ENCODE assay signal across 20 cellular contexts in the genomic region with DNA sequence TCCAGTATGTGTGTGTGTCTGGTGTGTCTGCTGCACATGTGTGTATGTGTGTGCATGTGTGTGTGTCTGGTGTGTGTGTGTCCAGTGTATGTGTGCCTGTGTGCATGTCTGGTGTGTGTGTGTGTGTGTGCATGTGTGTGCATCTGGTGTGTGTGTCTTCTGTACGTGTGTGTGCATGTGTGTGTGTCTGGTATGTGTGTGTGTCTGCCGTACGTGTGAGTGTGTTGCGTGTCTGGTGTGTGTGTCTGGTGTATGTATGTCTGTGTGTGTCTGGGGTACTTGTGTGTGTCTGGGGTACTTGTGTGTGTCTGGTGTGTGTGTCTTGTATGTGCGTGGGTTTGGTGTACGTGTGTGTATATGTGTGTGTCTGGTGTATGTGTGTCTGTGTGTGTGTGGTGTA.
A peak's percentile ranks its signal among the peaks of the same experiment; 100 is the strongest.
DNase-seq lines count a peak whose midpoint lies in the region; ATAC-seq, FAIRE-seq and TF ChIP-seq lines count a peak whose summit lies in the region.
"Had no signal": no experiment of that assay in that cellular context is flagged by ENCODE, and none has a peak within 500 bp of the region (broad histone marks: within the 10 kb centered on the region; RNA-seq: fewer than 3 reads in every experiment).

No MANE protein-coding gene starts in this region.

- no peaks in the 10 kb centered on the region for H3K27me3 Mint-ChIP-seq in natural killer cell treated with Interleukin-12 subunit alpha and Interleukin-12 subunit beta and Interleukin-15 and Interleukin-18, amount 100 ng/mL, for 72 hours
- H3K27me3 Mint-ChIP-seq: B cell had no signal

- H4K91ac ChIP-seq in H1 (replicated peaks; ENCODE audit: insufficient read length, low read length) (no peak overlapping the region), trophoblast cell (ENCODE audit: low read depth, low read length) (no peak overlapping the region)

- CTCF ChIA-PET in A549 (lab: Yijun Ruan, JAX) = no interaction called here
- CTCF ChIA-PET in H1 (lab: Charles Lee; ENCODE audit: partially characterized antibody) = interaction anchor here (0.7 kb wide), 1 partner anchor 21 kb away, joined by 3 read pairs; no protein-coding TSS in a partner anchor

- TF ChIP-seq RAD21 in A549 (conservative IDR thresholded peaks at IDR 0.05 in 1 of 2, IDR thresholded peaks at IDR 0.05 in 1 of 2) (no peak), H1 (IDR thresholded peaks at IDR 0.05 in 1 of 2, conservative IDR thresholded peaks at IDR 0.05 in 1 of 2; ENCODE audit: low read depth in 2 of 2, low read length in 2 of 2) (no peak)

- H3K79me1 ChIP-seq in H1 (ENCODE audit: low read depth, low read length) (0 out of 2 replicates have a peak, but pooled peaks cover 2% of the 10 kb centered on the region), trophoblast cell (ENCODE audit: low read length) (no peaks in the 10 kb centered on the region)

- H3K36me3 Mint-ChIP-seq in natural killer cell treated with Interleukin-12 subunit alpha and Interleukin-12 subunit beta and Interleukin-15 and Interleukin-18, amount 100 ng/mL, for 72 hours = no peaks in the 10 kb centered on the region
- H3K36me3 Mint-ChIP-seq: CD8-positive, alpha-beta T cell had no signal

- peaks cover 9% of the 10 kb centered on the region; the same call in 1 of the 2 replicates for H3K23me2 ChIP-seq in H1 (ENCODE audit: low read depth, low read length)

- FAIRE-seq in A549 (lab: Jason Lieb, UNC) = peak; percentile 28
- peak; percentile 88 for FAIRE-seq in HTR-8/SVneo (lab: Jason Lieb, UNC)
- FAIRE-seq in H1 (lab: Jason Lieb, UNC) = no peak
- FAIRE-seq: GM12878, GM19239, H54 had no signal

- DNase-seq in A549 (ENCODE audit: low read depth in 1 of 2, low spot score in 1 of 2) (no peak), HTR-8/SVneo (ENCODE audit: insufficient read length, low spot score) (no peak), H1 (ENCODE audit: low read depth in 1 of 2, low spot score in 2 of 2) (no peak), trophoblast cell (no peak), SW480 (ENCODE audit: low spot score) (no peak), Right ventricle myocardium inferior (ENCODE audit: missing footprints) (no peak)
- no peak for DNase-seq in natural killer cell treated with Interleukin-12 subunit alpha and Interleukin-12 subunit beta and Interleukin-15 and Interleukin-18, amount 100 ng/mL, for 72 hours (ENCODE audit: low spot score)
- DNase-seq: 8988T; Calu3; CD8-positive, alpha-beta T cell; DMS79 treated with DMSO at 0.1 percent for 48 hours; GM23248; HCEC 1CT; HFFc6 had no signal

- H3K79me2 ChIP-seq in H1 (ENCODE audit: control insufficient read depth in 1 of 2, insufficient read depth in 2 of 2, low read length in 2 of 2) (no peaks in the 10 kb centered on the region), trophoblast cell (ENCODE audit: control insufficient read depth, insufficient read depth, low read length, poor library complexity) (no peaks in the 10 kb centered on the region)

- H3K9ac ChIP-seq in H1 (replicated peaks in 1 of 4; ENCODE audit: extremely low read depth in 1 of 4, low read depth in 3 of 4, low read length in 3 of 4) = no peak overlapping the region; a peak in 1 of 7 replicates
- H3K9ac ChIP-seq in trophoblast cell (ENCODE audit: low read length) = no peak overlapping the region
- H3K9ac ChIP-seq: BLaER1 treated with 17β-estradiol and CSF1 and Interleukin-3, amounts not matched to agents 10 nM and 100 nM; GM23248 had no signal

- H2BK12ac ChIP-seq in H1 (ENCODE audit: low read depth, low read length) (no peak overlapping the region), trophoblast cell (ENCODE audit: low read length) (no peak overlapping the region)

- no peaks in the 10 kb centered on the region for H3K9me3 Mint-ChIP-seq in natural killer cell treated with Interleukin-12 subunit alpha and Interleukin-12 subunit beta and Interleukin-15 and Interleukin-18, amount 100 ng/mL, for 72 hours
- H3K9me3 Mint-ChIP-seq: CD8-positive, alpha-beta T cell had no signal

- peak overlapping the region; percentile 94 for H3K56ac ChIP-seq in H1 (replicated peaks; ENCODE audit: insufficient read length, low read depth, low read length)

- H2AK5ac ChIP-seq in H1 (ENCODE audit: low read depth, low read length) (no peak overlapping the region), trophoblast cell (ENCODE audit: low read length) (no peak overlapping the region)

- H2BK15ac ChIP-seq in H1 (ENCODE audit: low read length) = 0 out of 2 replicates have a peak overlapping the region, but pooled peaks have one; percentile 20

- H3K23ac ChIP-seq in H1 (ENCODE audit: insufficient read length) (no peak overlapping the region), trophoblast cell (ENCODE audit: low read length) (peak overlapping the region; percentile 80)

- H3K14ac ChIP-seq in H1 (ENCODE audit: insufficient read length) = no peak overlapping the region
- no peak overlapping the region for H3K14ac ChIP-seq in trophoblast cell (ENCODE audit: low read length)

- no peak overlapping the region for H3K4me3 ChIP-seq in A549
- H3K4me3 ChIP-seq in H1 (ENCODE audit: extremely low read depth in 1 of 4, insufficient read depth in 2 of 4, low read depth in 3 of 4, low read length in 4 of 4) = no peak overlapping the region
- peak overlapping the region; percentile 56 for H3K4me3 ChIP-seq in trophoblast cell (ENCODE audit: low read depth, low read length)
- H3K4me3 ChIP-seq: BLaER1 treated with 17β-estradiol and CSF1 and Interleukin-3, amounts not matched to agents 10 nM and 100 nM; GM12878; GM23248 had no signal

- H2AFZ ChIP-seq in H1 (ENCODE audit: low read length) (no peak overlapping the region), trophoblast cell (ENCODE audit: insufficient read depth, low read length, poor library complexity) (no peak overlapping the region)
- H2AFZ ChIP-seq: GM23248 had no signal

- intact Hi-C loops in Right ventricle myocardium inferior (cut with DNase I) = no loop called here

- H4K20me1 ChIP-seq in H1 (replicated peaks in 1 of 2; ENCODE audit: control insufficient read depth in 1 of 2, insufficient read depth in 2 of 2, low read length in 2 of 2) = peaks cover 0 to 3% of the 10 kb centered on the region in 2 experiments
- H4K20me1 ChIP-seq: BLaER1 treated with 17β-estradiol and CSF1 and Interleukin-3, amounts not matched to agents 10 nM and 100 nM had no signal

- no peak overlapping the region for H4K5ac ChIP-seq in H1 (ENCODE audit: insufficient read length, low read depth, low read length)

- ATAC-seq in A549 (no peak), Right ventricle myocardium inferior (no peak)
- ATAC-seq in activated CD4-positive, CD25-positive, alpha-beta regulatory T cell treated with anti-CD3 and anti-CD28 coated beads, Interleukin-2, amount 50 U/mL, for 24 hours = no peak
- ATAC-seq in natural killer cell treated with Interleukin-12 subunit alpha and Interleukin-12 subunit beta and Interleukin-15 and Interleukin-18, amount 100 ng/mL, for 72 hours = no peak
- ATAC-seq: CD8-positive, alpha-beta T cell; GM12878 had no signal

- no peak overlapping the region for H3K4me3 Mint-ChIP-seq in natural killer cell treated with Interleukin-12 subunit alpha and Interleukin-12 subunit beta and Interleukin-15 and Interleukin-18, amount 100 ng/mL, for 72 hours
- H3K4me3 Mint-ChIP-seq: B cell; CD8-positive, alpha-beta T cell; HFFc6 had no signal

- 0 out of 2 replicates have a peak overlapping the region, but pooled peaks have one; percentile 35 for H2BK5ac ChIP-seq in H1 (ENCODE audit: low read depth, low read length)
- H2BK5ac ChIP-seq in trophoblast cell (ENCODE audit: low read depth, low read length, poor library complexity) = no peak overlapping the region

- H3K4ac ChIP-seq in H1 (replicated peaks; ENCODE audit: insufficient read length, low read depth, low read length) (no peak overlapping the region), trophoblast cell (ENCODE audit: low read depth, low read length) (no peak overlapping the region)

- no peak overlapping the region for H2BK120ac ChIP-seq in H1 (replicated peaks; ENCODE audit: low read depth, low read length)
- H2BK120ac ChIP-seq in trophoblast cell (ENCODE audit: insufficient read depth, low read length, poor library complexity) = no peak overlapping the region

- TF ChIP-seq CTCF in A549 (IDR thresholded peaks at IDR 0.05) (no peak), H1 (IDR thresholded peaks at IDR 0.05; ENCODE audit: control extremely low read depth in 1 of 3, insufficient read depth in 1 of 3, low read depth in 1 of 3, low read length in 3 of 3) (no peak)

- POLR2A ChIA-PET in A549 (lab: Yijun Ruan, JAX) (no interaction called here), H1 (lab: Charles Lee; ENCODE audit: partially characterized antibody) (no interaction called here)

- H3K4me1 Mint-ChIP-seq in natural killer cell treated with Interleukin-12 subunit alpha and Interleukin-12 subunit beta and Interleukin-15 and Interleukin-18, amount 100 ng/mL, for 72 hours (ENCODE audit: low read depth in 2 of 2) = no peaks in the 10 kb centered on the region
- H3K4me1 Mint-ChIP-seq: B cell had no signal

- TF ChIP-seq EP300 in A549 (IDR thresholded peaks at IDR 0.05) (no peak), H1 (IDR thresholded peaks at IDR 0.05; ENCODE audit: borderline replicate concordance in 1 of 2, low read depth in 2 of 2, low read length in 2 of 2) (no peak)

- H3K27me3 ChIP-seq in H1 (replicated peaks in 1 of 4; ENCODE audit: control insufficient read depth in 3 of 4, extremely low read depth in 1 of 4, insufficient read depth in 3 of 4, low read length in 3 of 4) = no peaks in the 10 kb centered on the region; a peak in 1 of 7 replicates
- H3K27me3 ChIP-seq in trophoblast cell (ENCODE audit: insufficient read depth, low read length) = no peaks in the 10 kb centered on the region
- H3K27me3 ChIP-seq: BLaER1 treated with 17β-estradiol and CSF1 and Interleukin-3, amounts not matched to agents 10 nM and 100 nM had no signal

- no peak overlapping the region for H4K12ac ChIP-seq in trophoblast cell (ENCODE audit: low read depth, low read length)

- H4K8ac ChIP-seq in H1 (ENCODE audit: extremely low read depth, insufficient read depth, low read length) = no peak overlapping the region
- no peak overlapping the region for H4K8ac ChIP-seq in trophoblast cell (ENCODE audit: low read depth, low read length)

- H3K4me2 ChIP-seq in A549 = no peak overlapping the region
- no peak overlapping the region for H3K4me2 ChIP-seq in H1 (ENCODE audit: insufficient read depth in 1 of 2, low read depth in 2 of 2, low read length in 2 of 2)
- no peak overlapping the region for H3K4me2 ChIP-seq in trophoblast cell (ENCODE audit: low read length)
- H3K4me2 ChIP-seq: BLaER1 treated with 17β-estradiol and CSF1 and Interleukin-3, amounts not matched to agents 10 nM and 100 nM had no signal

- H3K36me3 ChIP-seq in H1 (ENCODE audit: control insufficient read depth in 2 of 4, insufficient read depth in 4 of 4, low read length in 3 of 4) = no peaks in the 10 kb centered on the region; a peak in 1 of 8 replicates
- H3K36me3 ChIP-seq in trophoblast cell (ENCODE audit: control insufficient read depth in 1 of 2, insufficient read depth in 2 of 2, low read length in 2 of 2) = no peaks in the 10 kb centered on the region
- H3K36me3 ChIP-seq: BLaER1 treated with 17β-estradiol and CSF1 and Interleukin-3, amounts not matched to agents 10 nM and 100 nM had no signal

- TF ChIP-seq POLR2A in A549 (IDR thresholded peaks at IDR 0.05; ENCODE audit: low read length) = 0 out of 2 replicates have a peak, but pooled peaks have one; percentile 9
- TF ChIP-seq POLR2A in H1 (IDR thresholded peaks at IDR 0.05; ENCODE audit: control extremely low read depth in 1 of 2, low read depth in 2 of 2, low read length in 2 of 2) = no peak

- no peak overlapping the region for H2BK20ac ChIP-seq in H1 (ENCODE audit: low read length)

- 64% methylated on average over 6 of the region's 6 CpGs for WGBS in A549 (ENCODE audit: missing lambda C conversion rate)
- WGBS in H1 (ENCODE audit: extremely low coverage in 1 of 2, insufficient coverage in 1 of 2, insufficient read length in 1 of 2, insufficient replicate concordance in 2 of 2, low coverage in 1 of 2, low lambda C conversion rate in 2 of 2, missing lambda C conversion rate in 1 of 2), 2 experiments = 82% methylated on average over 6 of the region's 6 CpGs; no CpG with 5 or more reads in 1 of the 2 experiments
- no CpG with 5 or more reads among the region's 6 CpGs for WGBS in trophoblast cell (ENCODE audit: extremely low coverage, insufficient coverage, insufficient read length)

- H3K9me3 ChIP-seq in A549 (no peaks in the 10 kb centered on the region), H1 (ENCODE audit: insufficient read depth in 2 of 2, low read depth in 1 of 2, low read length in 1 of 2) (0 out of 4 replicates have a peak, but pooled peaks cover 0 to 4% of the 10 kb centered on the region in 2 experiments), trophoblast cell (ENCODE audit: insufficient read depth, low read depth, low read length) (peaks cover 3% of the 10 kb centered on the region)
- H3K9me3 ChIP-seq: BLaER1 treated with 17β-estradiol and CSF1 and Interleukin-3, amounts not matched to agents 10 nM and 100 nM had no signal

- no peak overlapping the region for H3K27ac ChIP-seq in A549
- no peak overlapping the region for H3K27ac ChIP-seq in H1 (ENCODE audit: low read depth, low read length)
- H3K27ac ChIP-seq in trophoblast cell (ENCODE audit: low read depth, low read length) = no peak overlapping the region
- H3K27ac ChIP-seq: BLaER1 treated with 17β-estradiol and CSF1 and Interleukin-3, amounts not matched to agents 10 nM and 100 nM; GM23248 had no signal

- H3K4me1 ChIP-seq in A549 (peaks cover 10% of the 10 kb centered on the region), H1 (replicated peaks in 1 of 4; ENCODE audit: control insufficient read depth in 3 of 4, insufficient read depth in 4 of 4, low read length in 3 of 4) (peaks cover 0 to 5% (median 0%) of the 10 kb centered on the region in 4 experiments; a peak in 1 of 7 replicates), trophoblast cell (ENCODE audit: control insufficient read depth in 1 of 2, insufficient read depth in 2 of 2, low read length in 2 of 2) (no peaks in the 10 kb centered on the region)

- H3K18ac ChIP-seq in H1 (ENCODE audit: extremely low read depth, low read length) = no peak overlapping the region
- H3K18ac ChIP-seq in trophoblast cell (ENCODE audit: low read length) = no peak overlapping the region

- no peak overlapping the region for H3K27ac Mint-ChIP-seq in natural killer cell treated with Interleukin-12 subunit alpha and Interleukin-12 subunit beta and Interleukin-15 and Interleukin-18, amount 100 ng/mL, for 72 hours
- H3K27ac Mint-ChIP-seq: B cell; CD8-positive, alpha-beta T cell; HFFc6 had no signal

Comparison
In these comparisons a context has a peak if more than half of its experiments do, and no peak if none do; other contexts are left out.
1. Of the 18 proteins assayed by ChIP-seq in both H1 and A549: peak only in H1: none; only in A549: POLR2A; in both: none; in neither: 17.